In genomic region chrX:92351531-92351930, GRCh38 we compare ENCODE assay signal across 10 cellular contexts.
"Had no signal": no experiment of that assay in that cellular context is flagged by ENCODE, and none has a peak within 500 bp of the region (broad histone marks: within the 10 kb centered on the region; RNA-seq: fewer than 3 reads in every experiment).

No MANE protein-coding gene starts in this region.

- H3K4me1 Mint-ChIP-seq: IgD-negative memory B cell had no signal

- H3K9me3 Mint-ChIP-seq: HFFc6, IgD-negative memory B cell had no signal

- H3K36me3 Mint-ChIP-seq: IgD-negative memory B cell had no signal

- H3K4me1 ChIP-seq: HAP-1 had no signal

- H2AFZ ChIP-seq: GM23248 had no signal

- H3K9me3 ChIP-seq: HAP-1 had no signal

- H3K27ac ChIP-seq: GM23248, HL-60 had no signal

- H3K4me3 ChIP-seq: GM23248, HAP-1 had no signal

- ATAC-seq: HCT116, HepG2 had no signal

- H3K36me3 ChIP-seq: HAP-1 had no signal

- H3K9ac ChIP-seq: GM23248 had no signal

- DNase-seq: GM23248, GOT3, H7, HFFc6, KBM-7 had no signal

- H3K27me3 Mint-ChIP-seq: IgD-negative memory B cell had no signal

- FAIRE-seq: HepG2 had no signal

- H3K4me3 Mint-ChIP-seq: HFFc6, IgD-negative memory B cell had no signal

- H3K27ac Mint-ChIP-seq: HFFc6, IgD-negative memory B cell had no signal
